13 cellular contexts compared by ENCODE assay signal in the genomic region with DNA sequence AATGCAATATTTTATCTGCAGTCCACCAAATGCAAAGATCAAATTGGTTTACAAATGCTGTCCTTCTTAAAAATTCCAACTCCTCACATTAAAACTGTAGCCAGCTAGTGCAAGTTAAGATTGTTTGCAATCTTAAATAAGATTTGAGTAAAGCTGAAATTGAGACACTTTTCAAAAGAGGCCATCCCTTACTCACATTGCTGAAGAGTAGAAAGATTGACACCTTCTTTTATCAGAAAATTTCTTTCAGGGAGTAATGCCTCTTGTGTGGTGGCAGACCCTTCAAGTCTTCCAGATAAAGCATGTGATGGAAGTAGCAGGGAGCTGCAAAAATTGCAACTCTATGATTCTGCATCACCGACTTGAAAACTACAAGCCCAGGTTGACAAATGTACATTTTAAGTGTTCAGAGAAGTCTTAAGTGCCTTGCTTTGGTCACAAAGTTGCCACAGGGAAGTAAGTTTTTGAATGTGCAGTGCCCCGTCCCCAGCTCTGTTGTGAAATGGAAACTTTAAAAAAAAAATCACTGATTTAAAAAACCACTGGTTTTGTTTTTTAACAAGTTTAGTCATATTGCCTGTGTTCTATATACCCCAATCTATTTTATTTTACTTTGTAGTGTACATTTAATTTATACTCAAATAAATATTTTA. TPM values are rescaled to one million over a fixed set of nuclear protein-coding genes. Genes with fewer than 3 reads are reported as not detected.
DNase-seq lines count a peak whose midpoint lies in the region; ATAC-seq and TF ChIP-seq lines count a peak whose summit lies in the region.
"Had no signal": no experiment of that assay in that cellular context is flagged by ENCODE, and none has a peak within 500 bp of the region (broad histone marks: within the 10 kb centered on the region; RNA-seq: fewer than 3 reads in every experiment).

No MANE protein-coding gene starts in this region.

- no peaks in the 10 kb centered on the region for H3K27me3 ChIP-seq in HL-60 (ENCODE audit: insufficient read depth, poor library complexity, severe bottlenecking)
- no peaks in the 10 kb centered on the region for H3K27me3 ChIP-seq in CD4-positive, alpha-beta memory T cell (ENCODE audit: insufficient read depth, low read length)

- H3K4me3 ChIP-seq in HL-60 (replicated peaks; ENCODE audit: insufficient read depth, low read length) = no peak overlapping the region
- H3K4me3 ChIP-seq in CD4-positive, alpha-beta memory T cell (ENCODE audit: low read length in 2 of 2) = no peak overlapping the region
- H3K4me3 ChIP-seq: thoracic aorta had no signal

- no peak overlapping the region for H3K4me3 Mint-ChIP-seq in central memory CD8-positive, alpha-beta T cell
- H3K4me3 Mint-ChIP-seq in effector memory CD8-positive, alpha-beta T cell = peak overlapping the region in 1 of 2 donors; percentile 49
- no peak overlapping the region for H3K4me3 Mint-ChIP-seq in CD4-positive, alpha-beta memory T cell

- no peaks in the 10 kb centered on the region for H3K9me3 Mint-ChIP-seq in central memory CD8-positive, alpha-beta T cell
- no peaks in the 10 kb centered on the region for H3K9me3 Mint-ChIP-seq in effector memory CD8-positive, alpha-beta T cell
- peaks cover 0 to 4% (median 0%) of the 10 kb centered on the region in 8 donors for H3K9me3 Mint-ChIP-seq in CD4-positive, alpha-beta memory T cell

- ATAC-seq in GM18498 (IDR thresholded peaks at IDR 0.05; ENCODE audit: unreplicated experiment) (peak; percentile 42), GM21423 (IDR thresholded peaks at IDR 0.05; ENCODE audit: unreplicated experiment) (peak; percentile 35)
- ATAC-seq in central memory CD8-positive, alpha-beta T cell (replicated peaks; ENCODE audit: extremely low read depth, poor library complexity, severe bottlenecking) = no peak
- ATAC-seq in effector memory CD8-positive, alpha-beta T cell (replicated peaks) = no peak

- no peaks in the 10 kb centered on the region for H3K36me3 Mint-ChIP-seq in central memory CD8-positive, alpha-beta T cell (ENCODE audit: insufficient read depth)
- H3K36me3 Mint-ChIP-seq in effector memory CD8-positive, alpha-beta T cell (ENCODE audit: insufficient read depth) = no peaks in the 10 kb centered on the region
- H3K36me3 Mint-ChIP-seq in CD4-positive, alpha-beta memory T cell = no peaks in the 10 kb centered on the region

- TF ChIP-seq CTCF in HL-60 (IDR thresholded peaks at IDR 0.05; ENCODE audit: insufficient read depth, low read length) = no peak

- H3K27ac ChIP-seq in HL-60 (replicated peaks) = peak overlapping the region; percentile 71
- no peak overlapping the region for H3K27ac ChIP-seq in CD4-positive, alpha-beta memory T cell (ENCODE audit: low read depth, low read length)

- H3K27me3 Mint-ChIP-seq in central memory CD8-positive, alpha-beta T cell = no peaks in the 10 kb centered on the region
- no peaks in the 10 kb centered on the region for H3K27me3 Mint-ChIP-seq in effector memory CD8-positive, alpha-beta T cell
- H3K27me3 Mint-ChIP-seq in CD4-positive, alpha-beta memory T cell = peaks cover 1 to 6% of the 10 kb centered on the region in 2 donors

- DNase-seq in HL-60 (ENCODE audit: low read depth in 1 of 2, low spot score in 1 of 2) = peak in 1 of 2 experiments; percentile 53
- no peak for DNase-seq in central memory CD8-positive, alpha-beta T cell (ENCODE audit: low spot score in 2 of 2)
- no peak for DNase-seq in NCI-H2081 (lab: John Stamatoyannopoulos, UW)
- no peak for DNase-seq in effector memory CD8-positive, alpha-beta T cell
- DNase-seq in CD4-positive, alpha-beta memory T cell = no peak
- DNase-seq in hippocampal formation (lab: John Stamatoyannopoulos, UW) = no peak
- DNase-seq: activated effector memory CD4-positive, alpha-beta T cell treated with Interleukin-2 at 50 U/mL for 16 hours; stimulated activated CD4-positive, alpha-beta T cell treated with anti-CD3 and anti-CD28 coated beads, Interleukin-2, amount 100 ng/mL, for 48 hours had no signal

- no peaks in the 10 kb centered on the region for H3K9me3 ChIP-seq in CD4-positive, alpha-beta memory T cell (ENCODE audit: control insufficient read depth in 1 of 2, low read length in 2 of 2)
- H3K9me3 ChIP-seq: thoracic aorta had no signal

- H3K36me3 ChIP-seq in CD4-positive, alpha-beta memory T cell (ENCODE audit: insufficient read depth, low read length) = no peaks in the 10 kb centered on the region
- H3K36me3 ChIP-seq: thoracic aorta had no signal

- POLR2A ChIA-PET in CD4-positive, alpha-beta memory T cell (lab: Charles Lee; ENCODE audit: partially characterized antibody) = no interaction called here

- no peaks in the 10 kb centered on the region for H3K4me1 ChIP-seq in CD4-positive, alpha-beta memory T cell (ENCODE audit: insufficient read depth, low read length)

- intact Hi-C loops in CD4-positive, alpha-beta memory T cell (cut with micrococcal nuclease) = no loop called here

- CTCF ChIA-PET in CD4-positive, alpha-beta memory T cell (lab: Charles Lee; ENCODE audit: partially characterized antibody) = no interaction called here

- peaks cover 16% of the 10 kb centered on the region for H3K4me1 Mint-ChIP-seq in central memory CD8-positive, alpha-beta T cell
- peaks cover 9 to 12% of the 10 kb centered on the region in 2 donors for H3K4me1 Mint-ChIP-seq in effector memory CD8-positive, alpha-beta T cell (ENCODE audit: low read depth in 2 of 2)
- H3K4me1 Mint-ChIP-seq in CD4-positive, alpha-beta memory T cell = peaks cover 0 to 5% (median 2%) of the 10 kb centered on the region in 4 donors

- peak overlapping the region; percentile 8 for H3K27ac Mint-ChIP-seq in central memory CD8-positive, alpha-beta T cell (ENCODE audit: low read depth)
- H3K27ac Mint-ChIP-seq in effector memory CD8-positive, alpha-beta T cell = peak overlapping the region in 1 of 2 donors; percentile 16
- H3K27ac Mint-ChIP-seq in CD4-positive, alpha-beta memory T cell = no peak overlapping the region

RNA-seq across cellular contexts. Expression of a gene that starts 12.6 kb away (rescaled TPM):
- total RNA-seq in CD4-positive, alpha-beta memory T cell = 1 to 10 TPM in 1 of 2 experiments, under 1 TPM in 1; 0.58 to 1.2 TPM
- polyA plus RNA-seq in CD4-positive, alpha-beta memory T cell = 1 to 10 TPM in 1 of 2 donors, under 1 TPM in 1; 0.31 to 1.8 TPM

RNA-seq across cellular contexts. Expression of a gene that starts 45.7 kb away (rescaled TPM):
- total RNA-seq in CD4-positive, alpha-beta memory T cell = not detected
- polyA plus RNA-seq in CD4-positive, alpha-beta memory T cell = not detected
- total RNA-seq: cerebellum, omental fat pad, thoracic aorta had no signal

Comparison
In these comparisons a context has a peak if more than half of its experiments do, and no peak if none do; other contexts are left out.
1. ATAC-seq: peak in GM18498 (single experiment) and GM21423 (single experiment); none in central memory CD8-positive, alpha-beta T cell (single experiment) and effector memory CD8-positive, alpha-beta T cell (single experiment).